In genomic region chr16:31323959-31324629, GRCh38 we compare ENCODE assay signal across 2 cellular contexts.
TF ChIP-seq lines count a peak whose summit lies in the region.

No MANE protein-coding gene starts in this region.

TF ChIP-seq in HepG2, 621 proteins besides CTCF, POLR2A, EP300 and RAD21:
- TF ChIP-seq NONO (IDR thresholded peaks at IDR 0.05) (0 out of 2 replicates have a peak, but pooled peaks have one; percentile 76), NONO (CRISPR knock-in tag; conservative IDR thresholded peaks at IDR 0.05) (no peak), NBN (conservative IDR thresholded peaks at IDR 0.05) (0 out of 2 replicates have a peak, but pooled peaks have one; percentile 43), RAD51 (IDR thresholded peaks at IDR 0.05; ENCODE audit: borderline replicate concordance) (peak; percentile 29; the same call in 1 of the 2 replicates), ZIK1 (CRISPR knock-in tag; IDR thresholded peaks at IDR 0.05; ENCODE audit: borderline replicate concordance, low read depth) (no peak), MNT (IDR thresholded peaks at IDR 0.05) (0 out of 2 replicates have a peak, but pooled peaks have one; percentile 15), NFE2 (CRISPR knock-in tag; IDR thresholded peaks at IDR 0.05) (no peak), FOXK2 (IDR thresholded peaks at IDR 0.05) (peak; percentile 11; the same call in 1 of the 2 replicates), U2AF2 (IDR thresholded peaks at IDR 0.05; ENCODE audit: low read depth, low read length) (0 out of 2 replicates have a peak, but pooled peaks have one; percentile 44), ZBTB34 (CRISPR knock-in tag; IDR thresholded peaks at IDR 0.05) (no peak), CSRNP2 (CRISPR knock-in tag; conservative IDR thresholded peaks at IDR 0.05; ENCODE audit: low read depth) (no peak), FOXP1 (IDR thresholded peaks at IDR 0.05) (0 out of 2 replicates have a peak, but pooled peaks have one; percentile 30), FOXP1 (CRISPR knock-in tag; IDR thresholded peaks at IDR 0.05) (no peak), ZNF639 (CRISPR knock-in tag; conservative IDR thresholded peaks at IDR 0.05) (no peak), ZNF768 (CRISPR knock-in tag; IDR thresholded peaks at IDR 0.05) (peak; percentile 36; the same call in 1 of the 2 replicates), NFRKB (IDR thresholded peaks at IDR 0.05) (0 out of 2 replicates have a peak, but pooled peaks have one; percentile 26), FOXA1 (IDR thresholded peaks at IDR 0.05) (0 out of 2 replicates have a peak, but pooled peaks have one; percentile 11), FOXA1 (CRISPR knock-in tag; IDR thresholded peaks at IDR 0.05) (no peak), ZNF572 (CRISPR knock-in tag; IDR thresholded peaks at IDR 0.05) (no peak)

TF ChIP-seq in K562, 482 proteins besides CTCF, POLR2A, EP300 and RAD21:
- TF ChIP-seq ZNF512 (tag; IDR thresholded peaks at IDR 0.05) (peak; percentile 82), ATF4 (CRISPR knock-in tag; IDR thresholded peaks at IDR 0.05) (no peak)
